ENCODE assay signal across 8 cellular contexts in genomic region chr21:33947451-33948095, GRCh38. TPM values are rescaled to one million over a fixed set of nuclear protein-coding genes. Genes with fewer than 3 reads are reported as not detected.
DNase-seq lines count a peak whose midpoint lies in the region; TF ChIP-seq lines count a peak whose summit lies in the region.

No MANE protein-coding gene starts in this region.

- H3K9me3 ChIP-seq in ES-I3 (ENCODE audit: control insufficient read depth, insufficient read depth, low read length) (no peaks in the 10 kb centered on the region), skeletal muscle satellite cell (replicated peaks; ENCODE audit: low read length) (no peaks in the 10 kb centered on the region), WERI-Rb-1 (ENCODE audit: severe bottlenecking) (peaks cover 3% of the 10 kb centered on the region)

- no peaks in the 10 kb centered on the region for H3K36me3 ChIP-seq in ES-I3 (ENCODE audit: insufficient read depth, low read length)
- no peaks in the 10 kb centered on the region for H3K36me3 ChIP-seq in skeletal muscle satellite cell (ENCODE audit: insufficient read depth, low read length)
- H3K36me3 ChIP-seq in WERI-Rb-1 = no peaks in the 10 kb centered on the region

- H3K27ac ChIP-seq in WERI-Rb-1 = no peak overlapping the region

- peak overlapping the region; percentile 38 for H3K9ac ChIP-seq in ES-I3 (ENCODE audit: low read depth, low read length)
- peak overlapping the region; percentile 31 for H3K9ac ChIP-seq in skeletal muscle satellite cell (ENCODE audit: low read depth, low read length)

- TF ChIP-seq CTCF in astrocyte of the cerebellum (IDR thresholded peaks at IDR 0.05; ENCODE audit: low read depth, low read length, missing control alignments) (no peak), WERI-Rb-1 (IDR thresholded peaks at IDR 0.05; ENCODE audit: low read depth, low read length) (no peak)

- H3K4me3 ChIP-seq in astrocyte of the cerebellum (ENCODE audit: low read depth, low read length) (peak overlapping the region; percentile 14), skeletal muscle satellite cell (ENCODE audit: low read length) (peak overlapping the region; percentile 57), WERI-Rb-1 (ENCODE audit: low read depth, low read length) (no peak overlapping the region)

- peaks cover 23% of the 10 kb centered on the region for H3K4me1 ChIP-seq in ES-I3 (ENCODE audit: insufficient read depth, low read length)
- peaks cover 23% of the 10 kb centered on the region for H3K4me1 ChIP-seq in skeletal muscle satellite cell (ENCODE audit: control insufficient read depth, insufficient read depth, low read length)

- DNase-seq in HCEC 1CT (peak; percentile 98), M059J (ENCODE audit: low read depth) (peak; percentile 100), T-helper 22 cell (ENCODE audit: low read depth) (peak; percentile 90), astrocyte of the cerebellum (ENCODE audit: low read depth) (peak; percentile 98), hypothalamus (lab: John Stamatoyannopoulos, UW) (peak in 35 of 51 donors; percentile 15 to 90 (median 66)), WERI-Rb-1 (no peak)

- peak overlapping the region; percentile 74 for H3K4me2 ChIP-seq in skeletal muscle satellite cell (ENCODE audit: low read length)

- H3K27me3 ChIP-seq in skeletal muscle satellite cell (ENCODE audit: control insufficient read depth, insufficient read depth, low read length) = no peaks in the 10 kb centered on the region
- peaks cover 63% of the 10 kb centered on the region for H3K27me3 ChIP-seq in WERI-Rb-1 (ENCODE audit: insufficient read depth, low read depth, severe bottlenecking)

- in situ Hi-C loops in astrocyte of the cerebellum (cut with HindIII; ENCODE audit: low sequenced_read_pairs) = no loop called here

RNA-seq across cellular contexts. Expression of gene ATP5PO, which starts 32.0 kb away (rescaled TPM):
- 302 and 597 TPM in 2 replicates for total RNA-seq in M059J (2014; rRNA removed; shearing (Covaris generic))
- 202 and 233 TPM in 2 replicates for total RNA-seq in skeletal muscle satellite cell (2012; rRNA removed)
